Comparison of ENCODE assay signal across 1 cellular context in the genomic region with DNA sequence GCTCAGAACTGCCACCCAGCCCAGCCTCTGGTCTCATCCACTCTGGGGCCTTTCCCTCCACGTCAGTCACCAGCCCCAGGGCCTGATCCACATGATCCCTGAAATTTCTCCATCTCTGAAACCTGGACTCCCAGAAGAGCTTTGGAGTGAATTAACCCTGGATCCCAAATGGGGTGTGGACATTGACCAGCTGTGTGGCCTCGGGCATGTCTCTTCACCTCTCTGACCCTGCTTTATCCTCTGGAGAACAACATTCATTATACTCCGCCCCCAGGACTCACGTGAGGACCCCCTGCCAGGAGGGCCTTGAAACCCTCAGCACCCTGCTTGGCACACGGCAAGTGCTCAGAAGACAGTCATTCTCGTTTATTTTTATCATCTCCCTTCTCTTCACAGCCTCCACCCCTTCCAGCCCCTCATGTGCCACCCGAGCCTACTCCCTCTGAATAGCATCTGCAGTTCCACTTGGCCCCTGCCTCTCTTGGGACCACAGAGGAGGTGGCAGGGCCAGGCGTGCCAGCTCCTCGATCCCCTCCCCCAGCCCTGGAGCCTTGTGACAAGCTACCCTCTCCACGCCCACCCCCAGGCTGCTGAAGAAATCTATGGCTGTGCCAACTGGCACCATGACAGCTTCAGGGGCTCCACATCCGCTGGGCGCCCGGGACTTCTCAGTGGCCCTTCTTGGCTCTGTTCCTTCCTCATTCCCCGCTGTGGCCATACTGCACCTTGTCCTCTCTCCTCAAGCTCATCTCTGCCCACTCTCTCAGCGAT.
TF ChIP-seq lines count a peak whose summit lies in the region.

No MANE protein-coding gene starts in this region.

TF ChIP-seq in IMR-90, 13 proteins besides CTCF, POLR2A, EP300 and RAD21:
- TF ChIP-seq CEBPB (IDR thresholded peaks at IDR 0.05; ENCODE audit: low read depth, low read length) (no peak), RCOR1 (IDR thresholded peaks at IDR 0.05; ENCODE audit: insufficient replicate concordance, low read length) (no peak), CHD1 (IDR thresholded peaks at IDR 0.05; ENCODE audit: low read depth, low read length) (no peak), BHLHE40 (IDR thresholded peaks at IDR 0.05; ENCODE audit: low read depth, low read length) (no peak), ELK1 (IDR thresholded peaks at IDR 0.05; ENCODE audit: borderline replicate concordance, low read depth, low read length) (no peak), USF2 (IDR thresholded peaks at IDR 0.05; ENCODE audit: low read depth, low read length) (no peak), FOS (IDR thresholded peaks at IDR 0.05; ENCODE audit: low read depth, low read length) (no peak), MAZ (IDR thresholded peaks at IDR 0.05; ENCODE audit: borderline replicate concordance, low read depth, low read length) (no peak), MXI1 (IDR thresholded peaks at IDR 0.05; ENCODE audit: borderline replicate concordance, low read depth, low read length) (no peak), RFX5 (IDR thresholded peaks at IDR 0.05; ENCODE audit: low read depth, low read length) (no peak), SMC3 (IDR thresholded peaks at IDR 0.05; ENCODE audit: low read depth, low read length) (no peak), MAFK (IDR thresholded peaks at IDR 0.05; ENCODE audit: low read depth, low read length) (no peak), NFE2L2 (IDR thresholded peaks at IDR 0.05; ENCODE audit: low read depth, low read length) (no peak)
